Comparison of ENCODE assay signal across 16 cellular contexts in genomic region chr1:201831371-201831770, GRCh38. TPM values are rescaled to one million over a fixed set of nuclear protein-coding genes. Genes with fewer than 3 reads are reported as not detected.
DNase-seq lines count a peak whose midpoint lies in the region; ATAC-seq, FAIRE-seq and TF ChIP-seq lines count a peak whose summit lies in the region.
"Had no signal": no experiment of that assay in that cellular context is flagged by ENCODE, and none has a peak within 500 bp of the region (broad histone marks: within the 10 kb centered on the region; RNA-seq: fewer than 3 reads in every experiment).

No MANE protein-coding gene starts in this region.

- H3K4me3 ChIP-seq in OCI-LY7 (ENCODE audit: low read depth, low read length, poor library complexity, severe bottlenecking) (peak overlapping the region; percentile 88), H1 (ENCODE audit: extremely low read depth in 1 of 4, insufficient read depth in 2 of 4, low read depth in 3 of 4, low read length in 4 of 4) (0 out of 8 replicates have a peak overlapping the region, but pooled peaks of 1 of the 4 experiments have one; percentile 8)

- no TSS peak for BruUV-seq in OCI-LY7 (replicated peaks; lab: Mats Ljungman, UMichigan)

- TF ChIP-seq RAD21 in H1 (IDR thresholded peaks at IDR 0.05 in 1 of 2, conservative IDR thresholded peaks at IDR 0.05 in 1 of 2; ENCODE audit: low read depth in 2 of 2, low read length in 2 of 2): no peak

- no peaks in the 10 kb centered on the region for H3K79me1 ChIP-seq in H1 (ENCODE audit: low read depth, low read length)

- H3K36me3 ChIP-seq in OCI-LY7 (ENCODE audit: insufficient read depth, low read length) (peaks cover 52% of the 10 kb centered on the region), H1 (ENCODE audit: control insufficient read depth in 2 of 4, insufficient read depth in 4 of 4, low read length in 3 of 4) (peaks cover 0 to 7% (median 0%) of the 10 kb centered on the region in 4 experiments; a peak in 2 of 8 replicates)

- no peak overlapping the region for H3K27ac ChIP-seq in OCI-LY7 (ENCODE audit: low read depth, low read length, poor library complexity, severe bottlenecking)
- H3K27ac ChIP-seq in H1 (ENCODE audit: low read depth, low read length): no peak overlapping the region
- no peak overlapping the region for H3K27ac ChIP-seq in caudate nucleus (ENCODE audit: low read depth, low read length)

- intact Hi-C loops in OCI-LY7 (cut with micrococcal nuclease; ENCODE audit: unreplicated experiment): no loop called here

- H2AK5ac ChIP-seq in H1 (ENCODE audit: low read depth, low read length): no peak overlapping the region

- H3K18ac ChIP-seq in H1 (ENCODE audit: extremely low read depth, low read length): no peak overlapping the region

- H3K9me2 ChIP-seq in OCI-LY7 (ENCODE audit: insufficient read depth, low read length): no peaks in the 10 kb centered on the region

- POLR2A ChIA-PET in OCI-LY7 (lab: Charles Lee): no interaction called here
- POLR2A ChIA-PET in H1 (lab: Charles Lee; ENCODE audit: partially characterized antibody): interaction anchor here (0.9 kb wide), 1 partner anchor 20 kb away, joined by 3 read pairs; no protein-coding TSS in a partner anchor

- no peaks in the 10 kb centered on the region for H3K9me3 Mint-ChIP-seq in activated naive CD4-positive, alpha-beta T cell treated with anti-CD3 and anti-CD28 coated beads, Interleukin-2, amount 50 U/mL, for 24 hours
- H3K9me3 Mint-ChIP-seq in stimulated activated naive CD8-positive, alpha-beta T cell treated with anti-CD3 and anti-CD28 coated beads, Interleukin-15, amount 100 ng/mL, for 72 hours: no peaks in the 10 kb centered on the region
- H3K9me3 Mint-ChIP-seq: dendritic cell treated with granulocyte-macrophage colony-stimulating factor and Interleukin-4, amounts not matched to agents 40 ng/mL and 50 ng/mL, for 4 days had no signal

- H2BK15ac ChIP-seq in H1 (ENCODE audit: low read length): no peak overlapping the region

- H2AFZ ChIP-seq in OCI-LY7 (ENCODE audit: low read length) (no peak overlapping the region), H1 (ENCODE audit: low read length) (no peak overlapping the region)

- peak overlapping the region; percentile 91 for H3K4me2 ChIP-seq in OCI-LY7 (ENCODE audit: low read length)
- peak overlapping the region; percentile 11 to 67; a peak in 1 of 4 replicates for H3K4me2 ChIP-seq in H1 (ENCODE audit: insufficient read depth in 1 of 2, low read depth in 2 of 2, low read length in 2 of 2)

- H4K5ac ChIP-seq in H1 (ENCODE audit: insufficient read length, low read depth, low read length): no peak overlapping the region

- no peak overlapping the region for H3K56ac ChIP-seq in H1 (replicated peaks; ENCODE audit: insufficient read length, low read depth, low read length)

- no peak overlapping the region for H2BK20ac ChIP-seq in H1 (ENCODE audit: low read length)

- no peak for FAIRE-seq in H1 (lab: Jason Lieb, UNC)

- H3K23me2 ChIP-seq in H1 (ENCODE audit: low read depth, low read length): 0 out of 2 replicates have a peak, but pooled peaks cover 3% of the 10 kb centered on the region

- 86% methylated on average over 4 of the region's 4 CpGs; no CpG with 5 or more reads in 1 of the 2 experiments for WGBS in H1 (ENCODE audit: extremely low coverage in 1 of 2, insufficient coverage in 1 of 2, insufficient read length in 1 of 2, insufficient replicate concordance in 2 of 2, low coverage in 1 of 2, low lambda C conversion rate in 2 of 2, missing lambda C conversion rate in 1 of 2), 2 experiments

- H3K27me3 ChIP-seq in H1 (replicated peaks in 1 of 4; ENCODE audit: control insufficient read depth in 3 of 4, extremely low read depth in 1 of 4, insufficient read depth in 3 of 4, low read length in 3 of 4): no peaks in the 10 kb centered on the region

- peaks cover 30% of the 10 kb centered on the region for H3K4me1 ChIP-seq in OCI-LY7 (ENCODE audit: insufficient read depth, low read length, poor library complexity, severe bottlenecking)
- peaks cover 0 to 5% (median 1%) of the 10 kb centered on the region in 4 experiments; a peak in 3 of 7 replicates for H3K4me1 ChIP-seq in H1 (replicated peaks in 1 of 4; ENCODE audit: control insufficient read depth in 3 of 4, insufficient read depth in 4 of 4, low read length in 3 of 4)

- H3K36me3 Mint-ChIP-seq in activated naive CD4-positive, alpha-beta T cell treated with anti-CD3 and anti-CD28 coated beads, Interleukin-2, amount 50 U/mL, for 24 hours: no peaks in the 10 kb centered on the region

- H3K23ac ChIP-seq in H1 (ENCODE audit: insufficient read length): no peak overlapping the region

- H3K9me3 ChIP-seq in OCI-LY7 (ENCODE audit: low read length) (no peaks in the 10 kb centered on the region), H1 (ENCODE audit: insufficient read depth in 2 of 2, low read depth in 1 of 2, low read length in 1 of 2) (no peaks in the 10 kb centered on the region)

- H4K8ac ChIP-seq in H1 (ENCODE audit: extremely low read depth, insufficient read depth, low read length): no peak overlapping the region

- H3K4me1 Mint-ChIP-seq in activated naive CD4-positive, alpha-beta T cell treated with anti-CD3 and anti-CD28 coated beads, Interleukin-2, amount 50 U/mL, for 24 hours: peaks cover 62% of the 10 kb centered on the region
- H3K4me1 Mint-ChIP-seq in stimulated activated naive CD8-positive, alpha-beta T cell treated with anti-CD3 and anti-CD28 coated beads, Interleukin-15, amount 100 ng/mL, for 72 hours: peaks cover 56% of the 10 kb centered on the region

- ATAC-seq in stimulated activated naive CD8-positive, alpha-beta T cell treated with anti-CD3 and anti-CD28 coated beads, Interleukin-15, amount 100 ng/mL, for 72 hours: no peak
- ATAC-seq in HG03521 (IDR thresholded peaks at IDR 0.05; ENCODE audit: unreplicated experiment) (no peak), GM21360 (IDR thresholded peaks at IDR 0.05; ENCODE audit: unreplicated experiment) (no peak)

- H2BK5ac ChIP-seq in H1 (ENCODE audit: low read depth, low read length): no peak overlapping the region

- CTCF ChIA-PET in OCI-LY7 (lab: Charles Lee; ENCODE audit: unreplicated experiment): no interaction called here
- CTCF ChIA-PET in H1 (lab: Charles Lee; ENCODE audit: partially characterized antibody): interaction anchor here (1.2 kb wide), 1 partner anchor 64 kb away, joined by 3 read pairs; no protein-coding TSS in a partner anchor

- no peak overlapping the region for H3K9ac ChIP-seq in H1 (replicated peaks in 1 of 4; ENCODE audit: extremely low read depth in 1 of 4, low read depth in 3 of 4, low read length in 3 of 4)

- H2BK120ac ChIP-seq in H1 (replicated peaks; ENCODE audit: low read depth, low read length): no peak overlapping the region

- TF ChIP-seq POLR2A in H1 (IDR thresholded peaks at IDR 0.05; ENCODE audit: control extremely low read depth in 1 of 2, low read depth in 2 of 2, low read length in 2 of 2): no peak

- H3K79me2 ChIP-seq in OCI-LY7 (ENCODE audit: insufficient read depth, low read depth, low read length): peaks cover 72% of the 10 kb centered on the region
- H3K79me2 ChIP-seq in H1 (ENCODE audit: control insufficient read depth in 1 of 2, insufficient read depth in 2 of 2, low read length in 2 of 2): peaks cover 50 to 71% of the 10 kb centered on the region in 2 experiments

- DNase-seq in activated naive CD4-positive, alpha-beta T cell treated with Interleukin-2 at 50 U/mL for 16 hours: no peak
- DNase-seq in OCI-LY7 (ENCODE audit: low spot score): no peak
- no peak for DNase-seq in H1 (ENCODE audit: low read depth in 1 of 2, low spot score in 2 of 2)
- DNase-seq in stimulated activated naive CD8-positive, alpha-beta T cell treated with anti-CD3 and anti-CD28 coated beads, Interleukin-15, amount 100 ng/mL, for 72 hours: no peak
- DNase-seq in caudate nucleus (lab: John Stamatoyannopoulos, UW): no peak
- DNase-seq: activated CD4-positive, alpha-beta T cell treated with anti-CD3 and anti-CD28 coated beads, Interleukin-2, amount 50 U/mL, for 4 hours; amygdala; mesenchymal stem cell; NCI-H1048; NCI-H2227 treated with DMSO at 0.1 percent for 48 hours; OCI-M1; stimulated activated CD4-positive, alpha-beta T cell treated with anti-CD3 and anti-CD28 coated beads, Interleukin-1b, Interleukin-23, amount 100 ng/mL, for 48 hours had no signal

- H3K27ac Mint-ChIP-seq in activated naive CD4-positive, alpha-beta T cell treated with anti-CD3 and anti-CD28 coated beads, Interleukin-2, amount 50 U/mL, for 24 hours: no peak overlapping the region
- no peak overlapping the region for H3K27ac Mint-ChIP-seq in stimulated activated naive CD8-positive, alpha-beta T cell treated with anti-CD3 and anti-CD28 coated beads, Interleukin-15, amount 100 ng/mL, for 72 hours
- H3K27ac Mint-ChIP-seq: dendritic cell treated with granulocyte-macrophage colony-stimulating factor and Interleukin-4, amounts not matched to agents 40 ng/mL and 50 ng/mL, for 4 days had no signal

- no peak overlapping the region for H3K14ac ChIP-seq in H1 (ENCODE audit: insufficient read length)

- no peak for TF ChIP-seq CTCF in OCI-LY7 (conservative IDR thresholded peaks at IDR 0.05; ENCODE audit: low read length)
- TF ChIP-seq CTCF in H1 (IDR thresholded peaks at IDR 0.05; ENCODE audit: control extremely low read depth in 1 of 3, insufficient read depth in 1 of 3, low read depth in 1 of 3, low read length in 3 of 3): no peak

- no peak overlapping the region for H3K4ac ChIP-seq in H1 (replicated peaks; ENCODE audit: insufficient read length, low read depth, low read length)

- peak overlapping the region; percentile 95 for H3K4me3 Mint-ChIP-seq in activated naive CD4-positive, alpha-beta T cell treated with anti-CD3 and anti-CD28 coated beads, Interleukin-2, amount 50 U/mL, for 24 hours
- peak overlapping the region; percentile 97 to 99 for H3K4me3 Mint-ChIP-seq in stimulated activated naive CD8-positive, alpha-beta T cell treated with anti-CD3 and anti-CD28 coated beads, Interleukin-15, amount 100 ng/mL, for 72 hours
- H3K4me3 Mint-ChIP-seq: dendritic cell treated with granulocyte-macrophage colony-stimulating factor and Interleukin-4, amounts not matched to agents 40 ng/mL and 50 ng/mL, for 4 days had no signal

- TF ChIP-seq EP300 in H1 (IDR thresholded peaks at IDR 0.05; ENCODE audit: borderline replicate concordance in 1 of 2, low read depth in 2 of 2, low read length in 2 of 2): no peak

- no peaks in the 10 kb centered on the region for H3K27me3 Mint-ChIP-seq in activated naive CD4-positive, alpha-beta T cell treated with anti-CD3 and anti-CD28 coated beads, Interleukin-2, amount 50 U/mL, for 24 hours
- no peaks in the 10 kb centered on the region for H3K27me3 Mint-ChIP-seq in stimulated activated naive CD8-positive, alpha-beta T cell treated with anti-CD3 and anti-CD28 coated beads, Interleukin-15, amount 100 ng/mL, for 72 hours
- H3K27me3 Mint-ChIP-seq: dendritic cell treated with granulocyte-macrophage colony-stimulating factor and Interleukin-4, amounts not matched to agents 40 ng/mL and 50 ng/mL, for 4 days had no signal

- no peak overlapping the region for H4K91ac ChIP-seq in H1 (replicated peaks; ENCODE audit: insufficient read length, low read length)

- H2BK12ac ChIP-seq in H1 (ENCODE audit: low read depth, low read length): no peak overlapping the region

- H4K20me1 ChIP-seq in OCI-LY7 (ENCODE audit: insufficient read depth, low read length) (peaks cover 41% of the 10 kb centered on the region), H1 (replicated peaks in 1 of 2; ENCODE audit: control insufficient read depth in 1 of 2, insufficient read depth in 2 of 2, low read length in 2 of 2) (peaks cover 11 to 20% of the 10 kb centered on the region in 2 experiments)

RNA-seq across cellular contexts. Expression of gene IPO9, which starts 2.4 kb away (rescaled TPM):
- 47.2 and 53.3 TPM in 2 replicates for total RNA-seq in OCI-LY7 (2014; rRNA removed; shearing (Covaris generic))
- total RNA-seq in OCI-LY7 (2022): 67.9 and 72.5 TPM in 2 replicates
- 122 and 124 TPM in 2 replicates for total RNA-seq in H1 (2021; fragmentation: NEBNext Ultra II Directional; extraction: Animal tissue kit (Norgen Biotek cat#: 25700))
- polyA plus RNA-seq in H1 (2011; rRNA removed): 60.4 and 61.0 TPM in 2 replicates
- polyA plus RNA-seq in H1 (2011; cell fraction: cytosol; rRNA removed): 52.6 TPM
- polyA plus RNA-seq in H1 (2011; cell fraction: nucleus; rRNA removed): 86.1 TPM
- 54.4 to 90.7 TPM (median 74.8 TPM) in 4 replicates for polyA plus RNA-seq in H1 (2012, experiment 1 of 2)
- polyA plus RNA-seq in H1 (2012, experiment 2 of 2): 10.5 TPM
- polyA plus RNA-seq in H1 (2013, experiment 1 of 2): 49.5 TPM
- 50.6 TPM for polyA plus RNA-seq in H1 (2013, experiment 2 of 2)
- 108 and 162 TPM in 2 replicates for polyA minus RNA-seq in H1 (2011; rRNA and poly(A)+ RNA removed)
- 54.3 TPM for polyA minus RNA-seq in H1 (2011; cell fraction: cytosol; rRNA and poly(A)+ RNA removed)
- polyA minus RNA-seq in H1 (2011; cell fraction: nucleus; rRNA and poly(A)+ RNA removed): 55.7 TPM

RNA-seq across cellular contexts. Expression of gene SHISA4, which starts 57.3 kb away (rescaled TPM):
- total RNA-seq in OCI-LY7 (2014; rRNA removed; shearing (Covaris generic)): 0.46 TPM in 1 of 2 replicates, not detected in the other
- not detected in 2 replicates for total RNA-seq in OCI-LY7 (2022)
- total RNA-seq in H1 (2021; fragmentation: NEBNext Ultra II Directional; extraction: Animal tissue kit (Norgen Biotek cat#: 25700)): 7.8 and 9.0 TPM in 2 replicates
- polyA plus RNA-seq in H1 (2011; rRNA removed): 28.9 and 36.0 TPM in 2 replicates
- 17.8 TPM for polyA plus RNA-seq in H1 (2011; cell fraction: cytosol; rRNA removed)
- 22.1 TPM for polyA plus RNA-seq in H1 (2011; cell fraction: nucleus; rRNA removed)
- polyA plus RNA-seq in H1 (2012, experiment 1 of 2): 5.1 to 13.0 TPM (median 12.0 TPM) in 4 replicates
- 15.8 TPM for polyA plus RNA-seq in H1 (2012, experiment 2 of 2)
- 8.7 TPM for polyA plus RNA-seq in H1 (2013, experiment 1 of 2)
- polyA plus RNA-seq in H1 (2013, experiment 2 of 2): 9.9 TPM
- 7.3 and 7.7 TPM in 2 replicates for polyA minus RNA-seq in H1 (2011; rRNA and poly(A)+ RNA removed)
- polyA minus RNA-seq in H1 (2011; cell fraction: cytosol; rRNA and poly(A)+ RNA removed): 5.1 TPM
- 2.7 TPM for polyA minus RNA-seq in H1 (2011; cell fraction: nucleus; rRNA and poly(A)+ RNA removed)
